Comparison of ENCODE assay signal across 8 cellular contexts in the genomic region with DNA sequence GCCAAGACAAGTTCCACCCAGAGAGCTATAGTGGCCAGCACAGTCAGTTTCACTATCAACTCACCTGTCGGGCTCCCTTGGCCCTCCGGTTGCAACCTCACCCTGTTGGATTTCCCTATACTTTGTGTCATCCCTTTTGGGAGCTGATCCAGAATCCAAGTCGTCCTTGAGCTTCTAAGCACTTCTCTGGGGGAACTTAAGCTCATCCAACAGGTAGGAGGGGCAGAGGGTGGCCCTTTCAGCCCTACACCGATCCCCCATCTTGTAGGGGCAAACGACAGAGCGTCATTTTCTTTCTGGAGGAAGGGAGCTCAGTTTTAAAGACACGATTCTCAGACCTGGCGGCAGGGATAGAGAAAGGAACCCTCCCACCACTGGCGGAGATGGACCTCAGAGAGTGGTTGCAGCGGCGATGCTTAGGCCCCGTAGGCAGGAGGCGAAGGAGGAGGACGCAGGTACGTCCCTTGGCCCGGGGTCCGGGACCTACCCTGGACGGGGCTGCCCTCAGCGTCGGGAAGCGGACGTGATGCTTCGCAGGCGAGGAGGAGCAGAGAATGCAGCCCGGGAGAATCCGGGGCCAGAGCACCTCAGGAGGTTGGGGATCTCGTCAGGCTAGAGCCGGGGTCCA. TPM values are rescaled to one million over a fixed set of nuclear protein-coding genes. Genes with fewer than 3 reads are reported as not detected.
A peak's percentile ranks its signal among the peaks of the same experiment; 100 is the strongest.
DNase-seq lines count a peak whose midpoint lies in the region; ATAC-seq and TF ChIP-seq lines count a peak whose summit lies in the region.

No MANE protein-coding gene starts in this region.

- peak overlapping the region; percentile 64 for H3K27ac ChIP-seq in OCI-LY7 (ENCODE audit: low read depth, low read length, poor library complexity, severe bottlenecking)
- peak overlapping the region; percentile 92 for H3K27ac ChIP-seq in colonic mucosa
- peak overlapping the region; percentile 94 for H3K27ac ChIP-seq in lower lobe of right lung
- H3K27ac ChIP-seq in tibial nerve: peak overlapping the region; percentile 92 to 96 (median 95)

- no peaks in the 10 kb centered on the region for H4K20me1 ChIP-seq in OCI-LY7 (ENCODE audit: insufficient read depth, low read length)

- peak overlapping the region; percentile 96 for H3K4me3 Mint-ChIP-seq in HFFc6

- H3K4me3 ChIP-seq in OCI-LY7 (ENCODE audit: low read depth, low read length, poor library complexity, severe bottlenecking): peak overlapping the region; percentile 86
- peak overlapping the region; percentile 91 for H3K4me3 ChIP-seq in colonic mucosa
- H3K4me3 ChIP-seq in lower lobe of right lung: peak overlapping the region; percentile 90
- peak overlapping the region; percentile 72 to 95 (median 88) for H3K4me3 ChIP-seq in tibial nerve

- TF ChIP-seq POLR2A in tibial nerve (IDR thresholded peaks at IDR 0.05): no peak

- no peaks in the 10 kb centered on the region for H3K27me3 ChIP-seq in colonic mucosa
- no peaks in the 10 kb centered on the region for H3K27me3 ChIP-seq in lower lobe of right lung (ENCODE audit: low read depth)
- H3K27me3 ChIP-seq in tibial nerve: no peaks in the 10 kb centered on the region

- H3K9ac ChIP-seq in colonic mucosa (ENCODE audit: low read depth in 2 of 2, low read length in 2 of 2): peak overlapping the region; percentile 99

- H3K9me2 ChIP-seq in OCI-LY7 (ENCODE audit: insufficient read depth, low read length): no peaks in the 10 kb centered on the region

- ATAC-seq in lower lobe of right lung: peak; percentile 49 to 58

- H2AFZ ChIP-seq in OCI-LY7 (ENCODE audit: low read length): peak overlapping the region; percentile 67; the same call in 1 of the 2 replicates

- peak overlapping the region; percentile 92 for H3K27ac Mint-ChIP-seq in HFFc6

- H3K4me1 ChIP-seq in OCI-LY7 (ENCODE audit: insufficient read depth, low read length, poor library complexity, severe bottlenecking): peaks cover 16% of the 10 kb centered on the region
- peaks cover 10% of the 10 kb centered on the region for H3K4me1 ChIP-seq in colonic mucosa
- peaks cover 24% of the 10 kb centered on the region for H3K4me1 ChIP-seq in lower lobe of right lung
- peaks cover 0 to 28% (median 11%) of the 10 kb centered on the region in 4 donors for H3K4me1 ChIP-seq in tibial nerve

- H3K79me2 ChIP-seq in OCI-LY7 (ENCODE audit: insufficient read depth, low read depth, low read length): no peaks in the 10 kb centered on the region

- peak; percentile 72 for DNase-seq in DMS53 (lab: John Stamatoyannopoulos, UW)
- DNase-seq in DMS53 treated with DMSO at 0.1 percent for 48 hours (lab: John Stamatoyannopoulos, UW; ENCODE audit: unreplicated experiment): no peak
- DNase-seq in HFFc6: no peak
- peak; percentile 20 for DNase-seq in OCI-LY7 (ENCODE audit: low spot score)
- DNase-seq in colonic mucosa: peak; percentile 44
- DNase-seq in lower lobe of right lung: no peak
- DNase-seq in tibial nerve (ENCODE audit: low spot score in 2 of 2): no peak
- DNase-seq in NCI-H2196 treated with DMSO at 0.1 percent for 48 hours (lab: John Stamatoyannopoulos, UW; ENCODE audit: unreplicated experiment): no peak

- H3K9me3 Mint-ChIP-seq in HFFc6: peaks cover 8% of the 10 kb centered on the region; the same call in 1 of the 2 replicates

- H3K27me3 Mint-ChIP-seq in HFFc6 (ENCODE audit: insufficient read depth): no peaks in the 10 kb centered on the region; the same call in none of the 2 replicates

- H3K9me3 ChIP-seq in OCI-LY7 (ENCODE audit: low read length) (peaks cover 6% of the 10 kb centered on the region; the same call in 1 of the 2 replicates), colonic mucosa (no peaks in the 10 kb centered on the region), lower lobe of right lung (peaks cover 4% of the 10 kb centered on the region), tibial nerve (peaks cover 0 to 6% (median 0%) of the 10 kb centered on the region in 4 donors)

- POLR2A ChIA-PET in OCI-LY7 (lab: Charles Lee): interaction anchor here (0.6 to 2.6 kb wide), 4 partner anchors 8 to 785 kb away, joined by 3 to 9 read pairs (median 6); a partner anchor contains a TSS

- H3K4me1 Mint-ChIP-seq in HFFc6 (ENCODE audit: low read depth): peaks cover 15% of the 10 kb centered on the region

- H3K4me2 ChIP-seq in OCI-LY7 (ENCODE audit: low read length): peak overlapping the region; percentile 81

- no TSS peak for BruUV-seq in OCI-LY7 (replicated peaks; lab: Mats Ljungman, UMichigan)

- CTCF ChIA-PET in OCI-LY7 (lab: Charles Lee; ENCODE audit: unreplicated experiment): interaction anchor here (1.0 kb wide), 1 partner anchor 35 kb away, joined by 3 read pairs; no protein-coding TSS in a partner anchor

- TF ChIP-seq CTCF in HFFc6 (IDR thresholded peaks at IDR 0.05): no peak
- no peak for TF ChIP-seq CTCF in OCI-LY7 (conservative IDR thresholded peaks at IDR 0.05; ENCODE audit: low read length)
- no peak for TF ChIP-seq CTCF in colonic mucosa (IDR thresholded peaks at IDR 0.05)
- no peak for TF ChIP-seq CTCF in lower lobe of right lung (IDR thresholded peaks at IDR 0.05)
- TF ChIP-seq CTCF in tibial nerve (IDR thresholded peaks at IDR 0.05): no peak

- 0 to 3% methylated on average over 9 to 21 of the region's 28 CpGs for WGBS in tibial nerve, 2 donors

- H3K36me3 ChIP-seq in OCI-LY7 (ENCODE audit: insufficient read depth, low read length) (no peaks in the 10 kb centered on the region; the same call in 1 of the 2 replicates), colonic mucosa (no peaks in the 10 kb centered on the region), lower lobe of right lung (peaks cover 9% of the 10 kb centered on the region), tibial nerve (peaks cover 0 to 11% (median 0%) of the 10 kb centered on the region in 3 donors)

- intact Hi-C loops in OCI-LY7 (cut with micrococcal nuclease; ENCODE audit: unreplicated experiment): loop anchor here (1.0 to 5.0 kb wide), 3 partner anchors 16 to 89 kb away; a partner anchor contains a TSS
- intact Hi-C loops in colonic mucosa (cut with DNase I): no loop called here
- intact Hi-C loops in lower lobe of right lung (cut with DNase I): no loop called here

- TF ChIP-seq EP300 in tibial nerve (IDR thresholded peaks at IDR 0.05): no peak

- no peaks in the 10 kb centered on the region; the same call in 1 of the 2 replicates for H3K36me3 Mint-ChIP-seq in HFFc6 (ENCODE audit: low read depth)

RNA-seq across cellular contexts. Expression of a gene that starts 0.5 kb away (rescaled TPM):
- total RNA-seq in HFFc6 (2021; fragmentation: NEBNext Ultra II Directional; extraction: Animal tissue kit (Norgen Biotek cat#: 25700)): 10 to 100 TPM; 32.5 to 47.6 (median 37.8) TPM
- 6.9 and 11.0 TPM in 2 replicates for total RNA-seq in OCI-LY7 (2014; rRNA removed; shearing (Covaris generic))
- total RNA-seq in OCI-LY7 (2022) (15.1 and 20.0 TPM in 2 replicates), colonic mucosa (10 to 100 TPM; 35.1 to 54.7 TPM), lower lobe of right lung (45.5 TPM), tibial nerve (10 to 100 TPM; 45.8 to 68.6 (median 61.3) TPM)

RNA-seq across cellular contexts. Expression of a gene that starts 15.8 kb away (rescaled TPM):
- 10 to 100 TPM; 28.0 to 34.7 (median 30.3) TPM for total RNA-seq in HFFc6 (2021; fragmentation: NEBNext Ultra II Directional; extraction: Animal tissue kit (Norgen Biotek cat#: 25700))
- total RNA-seq in OCI-LY7 (2014; rRNA removed; shearing (Covaris generic)): 14.9 and 18.7 TPM in 2 replicates
- 18.9 and 24.7 TPM in 2 replicates for total RNA-seq in OCI-LY7 (2022)
- 10 to 100 TPM; 17.4 to 21.6 TPM for total RNA-seq in colonic mucosa
- 25.6 TPM for total RNA-seq in lower lobe of right lung
- total RNA-seq in tibial nerve: 10 to 100 TPM; 15.1 to 23.7 (median 17.9) TPM

RNA-seq across cellular contexts. Expression of a gene that starts 47.1 kb away (rescaled TPM):
- total RNA-seq in HFFc6 (2021; fragmentation: NEBNext Ultra II Directional; extraction: Animal tissue kit (Norgen Biotek cat#: 25700)): 10 to 100 TPM; 16.0 to 23.7 (median 17.0) TPM
- total RNA-seq in OCI-LY7 (2014; rRNA removed; shearing (Covaris generic)): 31.9 and 35.2 TPM in 2 replicates
- total RNA-seq in OCI-LY7 (2022): 24.8 and 29.4 TPM in 2 replicates
- total RNA-seq in colonic mucosa: 10 to 100 TPM; 59.5 to 66.4 TPM
- total RNA-seq in lower lobe of right lung: 21.5 TPM
- 10 to 100 TPM; 22.8 to 53.1 (median 48.8) TPM for total RNA-seq in tibial nerve

RNA-seq across cellular contexts. Expression of a gene that starts 47.3 kb away (rescaled TPM):
- 10 to 100 TPM; 48.1 to 54.6 (median 53.1) TPM for total RNA-seq in HFFc6 (2021; fragmentation: NEBNext Ultra II Directional; extraction: Animal tissue kit (Norgen Biotek cat#: 25700))
- 29.0 and 56.8 TPM in 2 replicates for total RNA-seq in OCI-LY7 (2014; rRNA removed; shearing (Covaris generic))
- total RNA-seq in OCI-LY7 (2022) (37.0 and 40.0 TPM in 2 replicates), colonic mucosa (100 to 1,000 TPM in 1 of 2 donors, 10 to 100 TPM in 1; 69.9 to 129 TPM), lower lobe of right lung (29.4 TPM), tibial nerve (10 to 100 TPM; 13.2 to 34.1 (median 25.3) TPM)

RNA-seq across cellular contexts. Expression of a gene that starts 58.4 kb away (rescaled TPM):
- 10 to 100 TPM; 33.2 to 46.8 (median 38.2) TPM for total RNA-seq in HFFc6 (2021; fragmentation: NEBNext Ultra II Directional; extraction: Animal tissue kit (Norgen Biotek cat#: 25700))
- total RNA-seq in OCI-LY7 (2014; rRNA removed; shearing (Covaris generic)): 38.9 and 51.2 TPM in 2 replicates
- total RNA-seq in OCI-LY7 (2022) (47.8 and 52.5 TPM in 2 replicates), colonic mucosa (10 to 100 TPM; 25.1 to 66.6 TPM), lower lobe of right lung (32.1 TPM), tibial nerve (10 to 100 TPM; 26.4 to 71.7 (median 39.0) TPM)

Comparison
In these comparisons a context has a peak if more than half of its experiments do, and no peak if none do; other contexts are left out.
1. DNase-seq: peak in DMS53 (single experiment), OCI-LY7 (single experiment) and colonic mucosa (single experiment); none in DMS53 treated with DMSO at 0.1 percent for 48 hours (single experiment), HFFc6 (single experiment), lower lobe of right lung (single experiment), tibial nerve (0 of 2) and NCI-H2196 treated with DMSO at 0.1 percent for 48 hours (single experiment).
2. Peak in every context shown above with its lines, with median percentiles within 50 percentile points of each other: H3K27ac ChIP-seq and H3K4me3 ChIP-seq.